8 cellular contexts compared by ENCODE assay signal in genomic region chr2:71276311-71277158, GRCh38. TPM values are rescaled to one million over a fixed set of nuclear protein-coding genes. Genes with fewer than 3 reads are reported as not detected.
DNase-seq lines count a peak whose midpoint lies in the region; ATAC-seq and TF ChIP-seq lines count a peak whose summit lies in the region.

No MANE protein-coding gene starts in this region.

- H3K27ac ChIP-seq in DOHH2 (ENCODE audit: low read depth, low read length) (0 out of 2 replicates have a peak overlapping the region, but pooled peaks have one; percentile 21), subcutaneous abdominal adipose tissue (ENCODE audit: low read depth, low read length) (peak overlapping the region; percentile 41)

- H3F3A ChIP-seq in DOHH2 (ENCODE audit: control insufficient read depth, insufficient read depth), result no peaks in the 10 kb centered on the region

- H3K27me3 ChIP-seq in DOHH2 (ENCODE audit: control insufficient read depth, low read length) (peaks cover 14% of the 10 kb centered on the region), subcutaneous abdominal adipose tissue (ENCODE audit: control insufficient read depth in 5 of 5, insufficient read depth in 4 of 5, low read length in 5 of 5) (no peaks in the 10 kb centered on the region)

- no peak for TF ChIP-seq CTCF in DOHH2 (IDR thresholded peaks at IDR 0.05; ENCODE audit: low read depth, low read length, poor library complexity, severe bottlenecking)

- no peaks in the 10 kb centered on the region for H3K9me3 ChIP-seq in DOHH2 (ENCODE audit: control insufficient read depth, insufficient read depth, low read length)
- no peaks in the 10 kb centered on the region for H3K9me3 ChIP-seq in subcutaneous abdominal adipose tissue (ENCODE audit: control insufficient read depth in 5 of 5, low read length in 5 of 5)

- peak overlapping the region in 4 of 5 donors; percentile 34 to 68 (median 51) for H3K9ac ChIP-seq in subcutaneous abdominal adipose tissue (ENCODE audit: low read length in 5 of 5)

- H3K4me1 ChIP-seq in DOHH2 (ENCODE audit: control insufficient read depth, low read length) (peaks cover 26% of the 10 kb centered on the region), subcutaneous abdominal adipose tissue (ENCODE audit: control insufficient read depth in 5 of 5, insufficient read depth in 5 of 5, low read length in 5 of 5) (peaks cover 4 to 26% (median 23%) of the 10 kb centered on the region in 5 donors)

- H4K20me1 ChIP-seq in DOHH2 (ENCODE audit: control insufficient read depth, insufficient read depth, low read depth, low read length), result peaks cover 7% of the 10 kb centered on the region; the same call in 1 of the 2 replicates

- peak; percentile 99 for ATAC-seq in GM21723 (IDR thresholded peaks at IDR 0.05; ENCODE audit: unreplicated experiment)

- no peaks in the 10 kb centered on the region for H3K9me2 ChIP-seq in DOHH2 (replicated peaks; ENCODE audit: control insufficient read depth, low read length)

- peaks cover 44% of the 10 kb centered on the region for H3K79me2 ChIP-seq in DOHH2 (ENCODE audit: control insufficient read depth, low read length)

- H3K4me3 ChIP-seq in DOHH2 (ENCODE audit: low read length) (peak overlapping the region; percentile 94), subcutaneous abdominal adipose tissue (ENCODE audit: low read depth in 1 of 5, low read length in 5 of 5) (peak overlapping the region; percentile 65 to 81 (median 78))

- H3K36me3 ChIP-seq in DOHH2 (ENCODE audit: control insufficient read depth, low read length) (no peaks in the 10 kb centered on the region), subcutaneous abdominal adipose tissue (ENCODE audit: control insufficient read depth in 5 of 5, insufficient read depth in 5 of 5, low read length in 5 of 5) (no peaks in the 10 kb centered on the region)

- H3K4me2 ChIP-seq in DOHH2 (ENCODE audit: low read length), result peak overlapping the region; percentile 65

- DNase-seq in KG1 (lab: John Stamatoyannopoulos, UW) (peak; percentile 33), SK-N-DZ (ENCODE audit: low spot score) (peak; percentile 92), glomerular visceral epithelial cell (ENCODE audit: extremely low spot score) (peak; percentile 92), nucleus accumbens (lab: John Stamatoyannopoulos, UW) (peak; percentile 31 to 94 (median 82))
- peak; percentile 91 for DNase-seq in activated naive CD4-positive, alpha-beta T cell treated with anti-CD3 and anti-CD28 coated beads, Interleukin-2, amount 50 U/mL, for 16 hours

RNA-seq across cellular contexts. Expression of gene PAIP2B, which starts 49.6 kb away (rescaled TPM):
- polyA plus RNA-seq in SK-N-DZ (2014; cell fraction: cytosol; rRNA removed), result 5.5 and 6.0 TPM in 2 replicates
- polyA plus RNA-seq in SK-N-DZ (2014; cell fraction: nucleus; rRNA removed), result 4.2 and 5.3 TPM in 2 replicates

RNA-seq across cellular contexts. Expression of gene ZNF638, which starts 55.0 kb away (rescaled TPM):
- 84.9 and 96.8 TPM in 2 replicates for polyA plus RNA-seq in SK-N-DZ (2014; cell fraction: cytosol; rRNA removed)
- polyA plus RNA-seq in SK-N-DZ (2014; cell fraction: nucleus; rRNA removed), result 265 and 334 TPM in 2 replicates

Comparison
In these comparisons a context has a peak if more than half of its experiments do, and no peak if none do; other contexts are left out.
1. Peak in every context shown above with its lines: DNase-seq, ATAC-seq, H3K4me3 ChIP-seq and H3K27ac ChIP-seq.
2. DNase-seq: peak in every context shown above with its lines; median percentile 92 in SK-N-DZ; 92 in glomerular visceral epithelial cell; 91 in activated naive CD4-positive, alpha-beta T cell treated with anti-CD3 and anti-CD28 coated beads, Interleukin-2, amount 50 U/mL, for 16 hours; 82 in nucleus accumbens; 33 in KG1.